20 cellular contexts compared by ENCODE assay signal in genomic region chr4:156420557-156420956, GRCh38.
"Had no signal": no experiment of that assay in that cellular context is flagged by ENCODE, and none has a peak within 500 bp of the region (broad histone marks: within the 10 kb centered on the region; RNA-seq: fewer than 3 reads in every experiment).

No MANE protein-coding gene starts in this region.

- H3K9me3 ChIP-seq: mucosa of descending colon, sigmoid colon, thoracic aorta had no signal

- ATAC-seq: activated CD8-positive, alpha-beta T cell treated with anti-CD3 and anti-CD28 coated beads, Interleukin-2, amount 10 ng/mL, durations not matched to agents 7 days and 5 days; activated naive CD8-positive, alpha-beta T cell treated with anti-CD3 and anti-CD28 coated beads, Interleukin-2, amount 50 U/mL, for 24 hours; effector memory CD8-positive, alpha-beta T cell; left lobe of liver; mucosa of descending colon; naive thymus-derived CD8-positive, alpha-beta T cell had no signal

- H3K4me1 Mint-ChIP-seq: activated naive CD8-positive, alpha-beta T cell treated with anti-CD3 and anti-CD28 coated beads, Interleukin-2, amount 50 U/mL, for 24 hours; naive thymus-derived CD8-positive, alpha-beta T cell had no signal

- H3K36me3 ChIP-seq: sigmoid colon, thoracic aorta had no signal

- DNase-seq: activated CD4-positive, alpha-beta T cell treated with anti-CD3 and anti-CD28 coated beads for 48 hours; activated CD8-positive, alpha-beta memory T cell treated with anti-CD3 and anti-CD28 coated beads, Interleukin-2, amount 50 U/mL, for 48 hours; activated CD8-positive, alpha-beta T cell treated with anti-CD3 and anti-CD28 coated beads, Interleukin-2, amount 10 ng/mL, durations not matched to agents 7 days and 5 days; activated naive CD4-positive, alpha-beta T cell treated with Interleukin-2 at 50 U/mL for 16 hours; activated naive CD8-positive, alpha-beta T cell treated with anti-CD3 and anti-CD28 coated beads, Interleukin-2, amount 50 U/mL, for 24 hours; central memory CD4-positive, alpha-beta T cell; effector memory CD8-positive, alpha-beta T cell; erythroblast; foreskin melanocyte; head of caudate nucleus; islet precursor cell; mammary epithelial cell; mucosa of descending colon; naive thymus-derived CD8-positive, alpha-beta T cell; sigmoid colon; stimulated activated CD4-positive, alpha-beta T cell treated with anti-CD3 and anti-CD28 coated beads, Interleukin-4, amount 100 ng/mL, for 1 hour; T1000 had no signal

- H3K27me3 Mint-ChIP-seq: activated naive CD8-positive, alpha-beta T cell treated with anti-CD3 and anti-CD28 coated beads, Interleukin-2, amount 50 U/mL, for 24 hours; effector memory CD8-positive, alpha-beta T cell; stimulated activated naive CD8-positive, alpha-beta T cell treated with anti-CD3 and anti-CD28 coated beads, Interleukin-15, Interleukin-2, amounts not matched to agents 100 ng/mL and 50 ng/mL, for 24 hours had no signal

- H3K4me3 Mint-ChIP-seq: activated CD8-positive, alpha-beta T cell treated with anti-CD3 and anti-CD28 coated beads, Interleukin-2, amount 10 ng/mL, durations not matched to agents 7 days and 5 days; activated naive CD8-positive, alpha-beta T cell treated with anti-CD3 and anti-CD28 coated beads, Interleukin-2, amount 50 U/mL, for 24 hours; effector memory CD8-positive, alpha-beta T cell; naive thymus-derived CD8-positive, alpha-beta T cell; stimulated activated naive CD8-positive, alpha-beta T cell treated with anti-CD3 and anti-CD28 coated beads, Interleukin-15, Interleukin-2, amounts not matched to agents 100 ng/mL and 50 ng/mL, for 24 hours had no signal

- H3K27me3 ChIP-seq: sigmoid colon had no signal

- H3K27ac ChIP-seq: sigmoid colon, thoracic aorta had no signal

- H3K4me3 ChIP-seq: mucosa of descending colon, sigmoid colon, thoracic aorta had no signal

- H3K27ac Mint-ChIP-seq: activated CD8-positive, alpha-beta T cell treated with anti-CD3 and anti-CD28 coated beads, Interleukin-2, amount 10 ng/mL, durations not matched to agents 7 days and 5 days; activated naive CD8-positive, alpha-beta T cell treated with anti-CD3 and anti-CD28 coated beads, Interleukin-2, amount 50 U/mL, for 24 hours; effector memory CD8-positive, alpha-beta T cell; naive thymus-derived CD8-positive, alpha-beta T cell; stimulated activated naive CD8-positive, alpha-beta T cell treated with anti-CD3 and anti-CD28 coated beads, Interleukin-15, Interleukin-2, amounts not matched to agents 100 ng/mL and 50 ng/mL, for 24 hours had no signal

- H3K36me3 Mint-ChIP-seq: naive thymus-derived CD8-positive, alpha-beta T cell had no signal
